ENCODE assay signal across 17 cellular contexts in the genomic region with DNA sequence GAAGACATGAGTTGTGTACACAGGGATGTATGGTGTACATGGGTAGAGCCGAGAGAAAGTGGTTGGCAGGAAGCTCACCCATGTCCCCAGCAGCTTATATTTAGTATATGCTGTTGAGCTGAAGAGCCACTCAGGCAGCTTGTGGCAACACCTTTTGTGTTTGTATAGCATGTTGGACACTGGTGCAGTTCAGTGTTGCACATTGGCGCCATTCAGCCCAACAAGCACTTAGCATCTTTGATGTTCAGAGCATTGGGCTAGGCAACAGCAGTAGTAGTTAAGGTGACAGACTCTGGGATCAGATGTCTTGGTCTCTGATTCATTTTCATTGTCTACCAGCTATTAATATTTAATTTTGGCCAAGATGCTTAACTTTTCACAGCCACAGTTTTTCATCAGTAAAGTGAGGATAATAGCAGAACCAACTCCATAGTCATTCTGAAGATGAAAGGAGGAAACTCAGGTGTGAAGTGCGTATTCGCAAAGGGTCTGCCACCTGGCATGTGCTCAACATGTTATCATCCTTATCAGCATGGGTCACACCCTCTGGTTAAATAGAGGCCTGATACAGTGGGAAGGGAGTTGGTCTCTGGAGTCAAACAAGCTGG.
A peak's percentile ranks its signal among the peaks of the same experiment; 100 is the strongest.
DNase-seq lines count a peak whose midpoint lies in the region; ATAC-seq and TF ChIP-seq lines count a peak whose summit lies in the region.
"Had no signal": no experiment of that assay in that cellular context is flagged by ENCODE, and none has a peak within 500 bp of the region (broad histone marks: within the 10 kb centered on the region; RNA-seq: fewer than 3 reads in every experiment).

No MANE protein-coding gene starts in this region.

- H3K36me3 ChIP-seq in mucosa of descending colon (ENCODE audit: low read depth) = no peaks in the 10 kb centered on the region

- no peaks in the 10 kb centered on the region for H3K9me3 Mint-ChIP-seq in activated naive CD8-positive, alpha-beta T cell treated with anti-CD3 and anti-CD28 coated beads, Interleukin-2, amount 10 ng/mL, durations not matched to agents 7 days and 5 days
- H3K9me3 Mint-ChIP-seq in activated naive CD8-positive, alpha-beta T cell treated with anti-CD3 and anti-CD28 coated beads, Interleukin-2, amount 50 U/mL, for 24 hours = no peaks in the 10 kb centered on the region
- H3K9me3 Mint-ChIP-seq: activated naive CD4-positive, alpha-beta T cell treated with anti-CD3 and anti-CD28 coated beads for 36 hours had no signal

- H3K4me3 ChIP-seq in mucosa of descending colon = no peak overlapping the region
- H3K4me3 ChIP-seq: PC-9, SK-N-MC, spleen, vagina had no signal

- no peak for ATAC-seq in activated naive CD8-positive, alpha-beta T cell treated with anti-CD3 and anti-CD28 coated beads, Interleukin-2, amount 10 ng/mL, durations not matched to agents 7 days and 5 days (ENCODE audit: low read depth)
- no peak for ATAC-seq in activated naive CD8-positive, alpha-beta T cell treated with anti-CD3 and anti-CD28 coated beads, Interleukin-2, amount 50 U/mL, for 24 hours
- ATAC-seq in GM19452 (IDR thresholded peaks at IDR 0.05; ENCODE audit: unreplicated experiment) = peak; percentile 25
- ATAC-seq in mucosa of descending colon = peak; percentile 49
- ATAC-seq in HG02642 (IDR thresholded peaks at IDR 0.05; ENCODE audit: poor library complexity, unreplicated experiment) = no peak

- H3K27me3 Mint-ChIP-seq in activated naive CD8-positive, alpha-beta T cell treated with anti-CD3 and anti-CD28 coated beads, Interleukin-2, amount 10 ng/mL, durations not matched to agents 7 days and 5 days = no peaks in the 10 kb centered on the region
- no peaks in the 10 kb centered on the region for H3K27me3 Mint-ChIP-seq in activated naive CD8-positive, alpha-beta T cell treated with anti-CD3 and anti-CD28 coated beads, Interleukin-2, amount 50 U/mL, for 24 hours

- peak overlapping the region; percentile 23 for H3K27ac Mint-ChIP-seq in activated naive CD8-positive, alpha-beta T cell treated with anti-CD3 and anti-CD28 coated beads, Interleukin-2, amount 10 ng/mL, durations not matched to agents 7 days and 5 days
- H3K27ac Mint-ChIP-seq in activated naive CD8-positive, alpha-beta T cell treated with anti-CD3 and anti-CD28 coated beads, Interleukin-2, amount 50 U/mL, for 24 hours = no peak overlapping the region
- H3K27ac Mint-ChIP-seq: activated naive CD4-positive, alpha-beta T cell treated with anti-CD3 and anti-CD28 coated beads for 36 hours had no signal

- POLR2A ChIA-PET in activated naive CD8-positive, alpha-beta T cell treated with anti-CD3 and anti-CD28 coated beads, Interleukin-2, amount 10 ng/mL, durations not matched to agents 7 days and 5 days (lab: Charles Lee) = interaction anchor here (2.1 kb wide), 1 partner anchor 10 kb away, joined by 7 read pairs; no protein-coding TSS in a partner anchor

- H3K36me3 Mint-ChIP-seq in activated naive CD8-positive, alpha-beta T cell treated with anti-CD3 and anti-CD28 coated beads, Interleukin-2, amount 10 ng/mL, durations not matched to agents 7 days and 5 days = peaks cover 27% of the 10 kb centered on the region
- peaks cover 11% of the 10 kb centered on the region for H3K36me3 Mint-ChIP-seq in activated naive CD8-positive, alpha-beta T cell treated with anti-CD3 and anti-CD28 coated beads, Interleukin-2, amount 50 U/mL, for 24 hours (ENCODE audit: low read depth)

- H3K9me3 ChIP-seq in mucosa of descending colon = no peaks in the 10 kb centered on the region
- H3K9me3 ChIP-seq: spleen, vagina had no signal

- no peaks in the 10 kb centered on the region for H3K4me1 ChIP-seq in mucosa of descending colon (ENCODE audit: low read depth)

- peaks cover 30% of the 10 kb centered on the region for H3K4me1 Mint-ChIP-seq in activated naive CD8-positive, alpha-beta T cell treated with anti-CD3 and anti-CD28 coated beads, Interleukin-2, amount 10 ng/mL, durations not matched to agents 7 days and 5 days
- peaks cover 63% of the 10 kb centered on the region for H3K4me1 Mint-ChIP-seq in activated naive CD8-positive, alpha-beta T cell treated with anti-CD3 and anti-CD28 coated beads, Interleukin-2, amount 50 U/mL, for 24 hours

- DNase-seq in activated naive CD8-positive, alpha-beta T cell treated with anti-CD3 and anti-CD28 coated beads, Interleukin-2, amount 10 ng/mL, durations not matched to agents 7 days and 5 days = no peak
- no peak for DNase-seq in activated naive CD8-positive, alpha-beta T cell treated with anti-CD3 and anti-CD28 coated beads, Interleukin-2, amount 50 U/mL, for 24 hours
- peak; percentile 30 to 48 for DNase-seq in SHP77 (lab: John Stamatoyannopoulos, UW)
- no peak for DNase-seq in mucosa of descending colon
- DNase-seq in NCI-H69 (lab: John Stamatoyannopoulos, UW) = no peak
- DNase-seq in medulla oblongata (ENCODE audit: extremely low spot score) = no peak
- DNase-seq: activated CD8-positive, alpha-beta memory T cell treated with anti-CD3 and anti-CD28 coated beads, Interleukin-2, amount 50 U/mL, for 48 hours; activated naive CD4-positive, alpha-beta T cell treated with anti-CD3 and anti-CD28 coated beads for 36 hours; hippocampal formation; kidney glomerular epithelial cell; NCI-H526; PC-9; spleen had no signal

- TF ChIP-seq CTCF in mucosa of descending colon (IDR thresholded peaks at IDR 0.05) = no peak

- intact Hi-C loops in mucosa of descending colon (cut with DNase I, micrococcal nuclease) = no loop called here

- no peak overlapping the region for H3K4me3 Mint-ChIP-seq in activated naive CD8-positive, alpha-beta T cell treated with anti-CD3 and anti-CD28 coated beads, Interleukin-2, amount 10 ng/mL, durations not matched to agents 7 days and 5 days
- H3K4me3 Mint-ChIP-seq in activated naive CD8-positive, alpha-beta T cell treated with anti-CD3 and anti-CD28 coated beads, Interleukin-2, amount 50 U/mL, for 24 hours = no peak overlapping the region
- H3K4me3 Mint-ChIP-seq: activated naive CD4-positive, alpha-beta T cell treated with anti-CD3 and anti-CD28 coated beads for 36 hours had no signal

Comparison
In these comparisons a context has a peak if more than half of its experiments do, and no peak if none do; other contexts are left out.
1. ATAC-seq: peak in GM19452 (single experiment) and mucosa of descending colon (single experiment); none in activated naive CD8-positive, alpha-beta T cell treated with anti-CD3 and anti-CD28 coated beads, Interleukin-2, amount 10 ng/mL, durations not matched to agents 7 days and 5 days (single experiment), activated naive CD8-positive, alpha-beta T cell treated with anti-CD3 and anti-CD28 coated beads, Interleukin-2, amount 50 U/mL, for 24 hours (single experiment) and HG02642 (single experiment).
2. DNase-seq: peak in SHP77 (2 of 2); none in activated naive CD8-positive, alpha-beta T cell treated with anti-CD3 and anti-CD28 coated beads, Interleukin-2, amount 10 ng/mL, durations not matched to agents 7 days and 5 days (single experiment), activated naive CD8-positive, alpha-beta T cell treated with anti-CD3 and anti-CD28 coated beads, Interleukin-2, amount 50 U/mL, for 24 hours (single experiment), mucosa of descending colon (0 of 3), NCI-H69 (single experiment) and medulla oblongata (single experiment).